Comparison of ENCODE assay signal across 15 cellular contexts in the genomic region with DNA sequence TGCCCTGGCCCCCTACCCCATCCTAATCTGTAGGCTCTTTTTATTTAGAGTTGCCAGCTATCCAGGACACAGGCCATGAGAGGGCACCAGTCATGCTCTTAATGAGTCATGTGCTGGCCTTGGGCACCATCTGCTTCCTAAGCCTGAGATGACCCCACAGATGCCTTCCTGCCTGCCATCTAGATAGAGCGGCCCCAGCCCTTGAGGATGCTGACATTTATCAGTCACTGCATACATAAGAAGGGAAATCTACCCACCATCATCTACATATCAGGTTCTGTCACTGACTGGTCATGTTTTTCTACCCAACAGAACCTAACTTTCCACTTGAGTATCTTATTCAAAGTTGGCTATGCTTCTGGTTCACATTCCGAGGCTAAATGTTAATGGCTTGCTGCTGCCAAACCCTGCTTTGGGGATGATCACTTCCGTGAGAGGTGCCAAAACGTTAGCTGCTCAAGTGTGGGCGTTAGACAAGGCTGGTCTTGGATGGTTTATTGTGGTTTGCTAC. TPM values are rescaled to one million over a fixed set of nuclear protein-coding genes. Genes with fewer than 3 reads are reported as not detected.
DNase-seq lines count a peak whose midpoint lies in the region; ATAC-seq, FAIRE-seq and TF ChIP-seq lines count a peak whose summit lies in the region.
"Had no signal": no experiment of that assay in that cellular context is flagged by ENCODE, and none has a peak within 500 bp of the region (broad histone marks: within the 10 kb centered on the region; RNA-seq: fewer than 3 reads in every experiment).

No MANE protein-coding gene starts in this region.

- DNase-seq in BJ (ENCODE audit: low read depth) = peak; percentile 6
- peak; percentile 85 for DNase-seq in NCI-H446 treated with DMSO at 0.1 percent for 48 hours (lab: John Stamatoyannopoulos, UW)
- DNase-seq in endothelial cell of umbilical vein (ENCODE audit: low read depth, low spot score) = peak; percentile 95
- peak; percentile 37 for DNase-seq in mesenchymal stem cell
- DNase-seq in H9 = no peak
- DNase-seq in NCI-H510A treated with DMSO at 0.1 percent for 48 hours (lab: John Stamatoyannopoulos, UW) = no peak
- DNase-seq: COR-L47, immature natural killer cell, NCI-H1930, posterior cingulate gyrus, T-helper 1 cell had no signal

- H3K4me1 ChIP-seq in endothelial cell of umbilical vein (ENCODE audit: control insufficient read depth, extremely low read depth, insufficient read depth, low read length) (peaks cover 46% of the 10 kb centered on the region), mesenchymal stem cell (ENCODE audit: control insufficient read depth, insufficient read depth, low read depth, low read length) (peaks cover 7% of the 10 kb centered on the region), H9 (ENCODE audit: insufficient read depth, low read length) (peaks cover 5% of the 10 kb centered on the region; the same call in 1 of the 2 replicates)
- H3K4me1 ChIP-seq: HAP-1 had no signal

- 93% methylated on average over 5 of the region's 5 CpGs for WGBS in mesenchymal stem cell
- WGBS in H9 (ENCODE audit: extremely low coverage, insufficient read length, low lambda C conversion rate) = no CpG with 5 or more reads among the region's 5 CpGs

- no peak overlapping the region for H2BK12ac ChIP-seq in mesenchymal stem cell (ENCODE audit: low read length in 2 of 2)
- H2BK12ac ChIP-seq in H9 (ENCODE audit: insufficient read length, low read depth, low read length) = no peak overlapping the region

- no peak for TF ChIP-seq CTCF in BJ (IDR thresholded peaks at IDR 0.05; ENCODE audit: insufficient read depth, low read depth, low read length)
- TF ChIP-seq CTCF in endothelial cell of umbilical vein (IDR thresholded peaks at IDR 0.05; ENCODE audit: extremely low read depth in 1 of 2, insufficient read depth in 1 of 2, low read depth in 1 of 2, low read length in 2 of 2) = no peak
- TF ChIP-seq CTCF in H9 (conservative IDR thresholded peaks at IDR 0.05) = no peak

- H3K79me2 ChIP-seq in endothelial cell of umbilical vein (ENCODE audit: control insufficient read depth, insufficient read depth, low read length) (peaks cover 53% of the 10 kb centered on the region), H9 (ENCODE audit: insufficient read depth, low read length) (peaks cover 5% of the 10 kb centered on the region)

- H3K4me3 ChIP-seq in BJ (ENCODE audit: low read depth, low read length) (no peak overlapping the region), endothelial cell of umbilical vein (replicated peaks in 1 of 3; ENCODE audit: insufficient read depth in 1 of 3, low read depth in 1 of 3, low read length in 3 of 3) (no peak overlapping the region), mesenchymal stem cell (ENCODE audit: insufficient read depth in 1 of 2, low read depth in 1 of 2, low read length in 2 of 2) (no peak overlapping the region)
- H3K4me3 ChIP-seq: HAP-1 had no signal

- no peak overlapping the region for H3K4me3 Mint-ChIP-seq in H9
- H3K4me3 Mint-ChIP-seq: immature natural killer cell had no signal

- no TSS peak for BruUV-seq in endothelial cell of umbilical vein (replicated peaks; lab: Mats Ljungman, UMichigan)

- H3K36me3 ChIP-seq in BJ (ENCODE audit: control insufficient read depth, insufficient read depth, low read length) = peaks cover 2% of the 10 kb centered on the region; the same call in 1 of the 2 replicates
- no peaks in the 10 kb centered on the region for H3K36me3 ChIP-seq in endothelial cell of umbilical vein (ENCODE audit: control insufficient read depth in 2 of 2, extremely low read depth in 1 of 2, insufficient read depth in 2 of 2, low read length in 2 of 2)
- peaks cover 11 to 12% of the 10 kb centered on the region in 2 experiments for H3K36me3 ChIP-seq in mesenchymal stem cell (ENCODE audit: control insufficient read depth in 1 of 2, insufficient read depth in 2 of 2, low read depth in 1 of 2, low read length in 2 of 2)
- H3K36me3 ChIP-seq: HAP-1 had no signal

- intact Hi-C loops in endothelial cell of umbilical vein (cut with micrococcal nuclease) = loop anchor here (2.0 to 5.0 kb wide), 5 partner anchors 72 to 302 kb away; partner anchors contain the start of gene RAI14

- CTCF ChIA-PET in BJ (lab: Yijun Ruan, JAX) = interaction anchor here (0.7 kb wide), 1 partner anchor 11 kb away, joined by 5 read pairs; no protein-coding TSS in a partner anchor
- CTCF ChIA-PET in endothelial cell of umbilical vein (lab: Charles Lee) = interaction anchor here (0.9 to 1.2 kb wide), 3 partner anchors 30 to 290 kb away, joined by 3 read pairs; no protein-coding TSS in a partner anchor

- H3K27ac Mint-ChIP-seq in H9 = no peak overlapping the region; a peak in 1 of 7 replicates
- H3K27ac Mint-ChIP-seq: immature natural killer cell had no signal

- peaks cover 4 to 10% of the 10 kb centered on the region in 2 experiments; a peak in 2 of 4 replicates for H3K4me1 Mint-ChIP-seq in H9
- H3K4me1 Mint-ChIP-seq: immature natural killer cell had no signal

- peak; percentile 67 for FAIRE-seq in endothelial cell of umbilical vein (lab: Jason Lieb, UNC)

- H3K27me3 ChIP-seq in BJ (ENCODE audit: control insufficient read depth, insufficient read depth, low read length) = no peaks in the 10 kb centered on the region
- no peaks in the 10 kb centered on the region for H3K27me3 ChIP-seq in endothelial cell of umbilical vein (ENCODE audit: control insufficient read depth in 2 of 2, insufficient read depth in 2 of 2, low read length in 2 of 2)
- no peaks in the 10 kb centered on the region for H3K27me3 ChIP-seq in mesenchymal stem cell (ENCODE audit: control insufficient read depth in 1 of 2, insufficient read depth in 1 of 2, low read length in 2 of 2)
- H3K27me3 ChIP-seq in H9 (ENCODE audit: insufficient read depth, low read length) = no peaks in the 10 kb centered on the region

- no peak overlapping the region for H3K56ac ChIP-seq in H9 (ENCODE audit: insufficient read length, low read depth, low read length)

- H3K27ac ChIP-seq in endothelial cell of umbilical vein (ENCODE audit: insufficient read depth, low read depth, low read length) (peak overlapping the region; percentile 81), mesenchymal stem cell (ENCODE audit: low read length, poor library complexity, severe bottlenecking) (no peak overlapping the region), H9 (ENCODE audit: insufficient read length, low read depth, low read length) (no peak overlapping the region)
- H3K27ac ChIP-seq: HL-60 had no signal

- H3K9me3 ChIP-seq in endothelial cell of umbilical vein (replicated peaks; ENCODE audit: control insufficient read depth, insufficient read depth, low read length) = no peaks in the 10 kb centered on the region
- peaks cover 5% of the 10 kb centered on the region for H3K9me3 ChIP-seq in mesenchymal stem cell (ENCODE audit: control insufficient read depth, low read length)
- H3K9me3 ChIP-seq in H9 (ENCODE audit: control insufficient read depth, low read depth, low read length) = peaks cover 11% of the 10 kb centered on the region
- H3K9me3 ChIP-seq: HAP-1 had no signal

- no peaks in the 10 kb centered on the region for H3K23me2 ChIP-seq in H9 (ENCODE audit: insufficient read length, low read depth, low read length, poor library complexity, severe bottlenecking)

- H3K23ac ChIP-seq in mesenchymal stem cell (ENCODE audit: low read length in 2 of 2) (no peak overlapping the region), H9 (ENCODE audit: insufficient read length, low read depth, low read length) (no peak overlapping the region)

- H4K20me1 ChIP-seq in endothelial cell of umbilical vein (replicated peaks; ENCODE audit: control insufficient read depth, extremely low read depth, insufficient read depth, low read length) = no peaks in the 10 kb centered on the region
- H4K20me1 ChIP-seq in H9 (ENCODE audit: control insufficient read depth, insufficient read depth, insufficient read length) = no peaks in the 10 kb centered on the region

- H3K18ac ChIP-seq in mesenchymal stem cell (ENCODE audit: low read depth in 1 of 2, low read length in 2 of 2) = peak overlapping the region in 1 of 2 experiments; percentile 77
- H3K18ac ChIP-seq in H9 (ENCODE audit: insufficient read length, low read depth, low read length) = no peak overlapping the region

- no peak for ATAC-seq in HG02623 (IDR thresholded peaks at IDR 0.05; ENCODE audit: unreplicated experiment)
- ATAC-seq in HG03432 (IDR thresholded peaks at IDR 0.05; ENCODE audit: unreplicated experiment) = no peak

- H2BK15ac ChIP-seq in mesenchymal stem cell (ENCODE audit: low read depth, poor library complexity, severe bottlenecking) (no peak overlapping the region), H9 (ENCODE audit: low read depth, low read length) (no peak overlapping the region)

- no peaks in the 10 kb centered on the region for H3K27me3 Mint-ChIP-seq in H9 (ENCODE audit: low read depth)

- H2BK5ac ChIP-seq in mesenchymal stem cell (ENCODE audit: low read depth, low read length, poor library complexity, severe bottlenecking) (no peak overlapping the region), H9 (ENCODE audit: insufficient read length, low read length) (no peak overlapping the region)

- dilution Hi-C loops in endothelial cell of umbilical vein (cut with MboI; ENCODE audit: extremely low pct_ligation_motif_present, low sequenced_read_pairs) = no loop called here

- H3K4me2 ChIP-seq in endothelial cell of umbilical vein (ENCODE audit: insufficient read depth, low read length) (peak overlapping the region; percentile 31), mesenchymal stem cell (ENCODE audit: low read length, poor library complexity, severe bottlenecking) (no peak overlapping the region), H9 (ENCODE audit: insufficient read depth, insufficient read length, low read length) (no peak overlapping the region)

- H3T11ph ChIP-seq in H9 (ENCODE audit: low read length) = no peak overlapping the region

- no peak overlapping the region for H2BK20ac ChIP-seq in H9 (ENCODE audit: low read depth, low read length, poor library complexity, severe bottlenecking)

- H4K5ac ChIP-seq in H9 (ENCODE audit: insufficient read length, low read depth, low read length) = no peak overlapping the region

- H3K9me1 ChIP-seq in endothelial cell of umbilical vein (replicated peaks; ENCODE audit: control insufficient read depth, extremely low read depth, insufficient read depth, low read length) = no peaks in the 10 kb centered on the region

- peak; percentile 84 for TF ChIP-seq POLR2A in endothelial cell of umbilical vein (IDR thresholded peaks at IDR 0.05; ENCODE audit: low read depth, low read length)

- H3K79me1 ChIP-seq in mesenchymal stem cell (replicated peaks; ENCODE audit: low read length, poor library complexity, severe bottlenecking) (peaks cover 5% of the 10 kb centered on the region), H9 (ENCODE audit: insufficient read depth, low read depth, low read length, poor library complexity, severe bottlenecking) (no peaks in the 10 kb centered on the region)

- peaks cover 21 to 27% of the 10 kb centered on the region in 2 experiments for H3K9me3 Mint-ChIP-seq in H9

- H4K91ac ChIP-seq in mesenchymal stem cell (ENCODE audit: low read length) = no peak overlapping the region
- H4K91ac ChIP-seq in H9 (ENCODE audit: insufficient read length, low read depth, low read length) = no peak overlapping the region

- H3K4ac ChIP-seq in mesenchymal stem cell (ENCODE audit: low read depth in 1 of 2, low read length in 2 of 2) (no peak overlapping the region), H9 (ENCODE audit: low read depth, low read length) (no peak overlapping the region)

- H4K8ac ChIP-seq in mesenchymal stem cell (ENCODE audit: low read length) = no peak overlapping the region
- H4K8ac ChIP-seq in H9 (replicated peaks; ENCODE audit: insufficient read length, low read depth, low read length) = no peak overlapping the region

- H2AK5ac ChIP-seq in mesenchymal stem cell (ENCODE audit: low read length, severe bottlenecking) = no peak overlapping the region
- no peak overlapping the region for H2AK5ac ChIP-seq in H9 (ENCODE audit: insufficient read length, low read length)

- H3K9ac ChIP-seq in endothelial cell of umbilical vein (replicated peaks; ENCODE audit: extremely low read depth, insufficient read depth, low read length) (no peak overlapping the region), mesenchymal stem cell (ENCODE audit: low read length) (no peak overlapping the region), H9 (ENCODE audit: extremely low read depth, insufficient read length, low read length) (no peak overlapping the region)

- H2BK120ac ChIP-seq in mesenchymal stem cell (ENCODE audit: low read depth, low read length) (no peak overlapping the region), H9 (ENCODE audit: low read depth, low read length, poor library complexity, severe bottlenecking) (no peak overlapping the region)

- H3K14ac ChIP-seq in mesenchymal stem cell (ENCODE audit: low read length in 2 of 2) (peak overlapping the region in 1 of 2 experiments; percentile 79), H9 (ENCODE audit: insufficient read depth, low read length) (no peak overlapping the region)

- peaks cover 28 to 32% (median 32%) of the 10 kb centered on the region in 3 experiments for H3K36me3 Mint-ChIP-seq in H9 (ENCODE audit: insufficient read depth in 1 of 3, low read depth in 3 of 3)
- H3K36me3 Mint-ChIP-seq: immature natural killer cell had no signal

- H2AFZ ChIP-seq in endothelial cell of umbilical vein (ENCODE audit: low read depth, low read length) (no peak overlapping the region), mesenchymal stem cell (ENCODE audit: low read depth, low read length) (no peak overlapping the region), H9 (ENCODE audit: low read length) (no peak overlapping the region)

- POLR2A ChIA-PET in BJ (lab: Charles Lee) = no interaction called here
- POLR2A ChIA-PET in endothelial cell of umbilical vein (lab: Charles Lee) = no interaction called here

RNA-seq across cellular contexts. Expression of gene TTC23L, which starts 49.9 kb away (rescaled TPM):
- polyA plus RNA-seq in BJ (2011; rRNA removed) = 0.26 TPM in 1 of 2 replicates, not detected in the other
- polyA minus RNA-seq in BJ (2011; rRNA and poly(A)+ RNA removed) = not detected in 2 replicates
- 0.25 TPM in 1 of 2 replicates, not detected in the other for total RNA-seq in endothelial cell of umbilical vein
- polyA plus RNA-seq in endothelial cell of umbilical vein = 0.35 TPM in 1 of 2 replicates, not detected in the other
- 0.03 TPM in 1 of 2 replicates, not detected in the other for polyA plus RNA-seq in endothelial cell of umbilical vein (2011; cell fraction: cytosol; rRNA removed)
- polyA plus RNA-seq in endothelial cell of umbilical vein (2011; cell fraction: nucleus; rRNA removed) = 0.08 and 0.10 TPM in 2 replicates
- not detected in 2 replicates for polyA plus RNA-seq in endothelial cell of umbilical vein (2012)
- not detected in 2 replicates for polyA minus RNA-seq in endothelial cell of umbilical vein
- polyA minus RNA-seq in endothelial cell of umbilical vein (2011; cell fraction: cytosol; rRNA and poly(A)+ RNA removed) = not detected
- 0.14 and 0.48 TPM in 2 replicates for polyA minus RNA-seq in endothelial cell of umbilical vein (2011; cell fraction: nucleus; rRNA and poly(A)+ RNA removed)
- polyA plus RNA-seq in mesenchymal stem cell (2013, experiment 1 of 2) = 0.03 TPM
- polyA plus RNA-seq in mesenchymal stem cell (2013, experiment 2 of 2) = 0.18 TPM
- total RNA-seq in H9 (2021) = 0.96 and 1.3 TPM in 2 replicates
- polyA plus RNA-seq: immature natural killer cell had no signal

Comparison
In these comparisons a context has a peak if more than half of its experiments do, and no peak if none do; other contexts are left out.
1. DNase-seq: peak in BJ (single experiment), NCI-H446 treated with DMSO at 0.1 percent for 48 hours (single experiment), endothelial cell of umbilical vein (single experiment) and mesenchymal stem cell (single experiment); none in H9 (single experiment) and NCI-H510A treated with DMSO at 0.1 percent for 48 hours (single experiment).